38 cellular contexts compared by ENCODE assay signal in the genomic region with DNA sequence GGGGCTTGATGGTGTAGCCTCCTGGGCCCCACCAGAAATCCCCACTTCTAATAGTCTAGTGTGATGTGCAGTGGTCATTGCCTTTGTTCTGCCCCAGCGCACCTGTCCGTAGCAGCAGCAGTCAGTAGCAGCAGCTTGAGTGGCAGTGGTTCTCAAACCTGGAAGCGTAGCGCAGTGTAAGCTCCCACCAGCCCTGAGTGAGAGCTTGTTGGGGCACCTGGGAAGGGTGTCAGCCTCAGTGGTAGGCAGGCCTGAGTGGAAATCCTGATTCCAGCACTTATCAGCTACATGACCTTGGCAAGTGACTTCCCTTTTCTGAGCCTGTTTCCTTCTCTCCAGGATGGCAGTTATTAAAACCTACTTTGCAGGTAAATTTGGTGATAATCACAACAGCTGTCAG. TPM values are rescaled to one million over a fixed set of nuclear protein-coding genes. Genes with fewer than 3 reads are reported as not detected.
"Had no signal": no experiment of that assay in that cellular context is flagged by ENCODE, and none has a peak within 500 bp of the region (broad histone marks: within the 10 kb centered on the region; RNA-seq: fewer than 3 reads in every experiment).

No MANE protein-coding gene starts in this region.

- H3K27me3 ChIP-seq: MG63 had no signal

- H3K27ac ChIP-seq: KMS-11 had no signal

- DNase-seq: Karpas-422, Kasumi-1, KG1, MG63, MM.1S, MV-4-11, NCI-H1048, NCI-H1092, NCI-H1092 treated with DMSO at 0.1 percent for 48 hours, NCI-H1105, NCI-H1105 treated with DMSO at 0.1 percent for 48 hours, NCI-H1417 treated with DMSO at 0.1 percent for 48 hours, NCI-H1436, NCI-H1436 treated with DMSO at 0.1 percent for 48 hours, NCI-H146, NCI-H1694, NCI-H1694 treated with DMSO at 0.1 percent for 48 hours, NCI-H187, NCI-H187 treated with DMSO at 0.1 percent for 48 hours, NCI-H1930, NCI-H2029, NCI-H2029 treated with DMSO at 0.1 percent for 48 hours, NCI-H2081, NCI-H2081 treated with DMSO at 0.1 percent for 48 hours, NCI-H2107, NCI-H2171, NCI-H2171 treated with DMSO at 0.1 percent for 48 hours, NCI-H2227 treated with DMSO at 0.1 percent for 48 hours, NCI-H226, NCI-H345, NCI-H446, NCI-H446 treated with DMSO at 0.1 percent for 48 hours, NCI-H510A, NCI-H510A treated with DMSO at 0.1 percent for 48 hours had no signal

- H3K4me3 ChIP-seq: MG63 had no signal

- H3K9me3 ChIP-seq: MG63 had no signal

RNA-seq across cellular contexts. Expression of a gene that starts 41.6 kb away (rescaled TPM):
- total RNA-seq: LHCN-M2, M059J, MCF 10A had no signal
